ENCODE assay signal across 1 cellular context in genomic region chr3:52428151-52429005, GRCh38.
TF ChIP-seq lines count a peak whose summit lies in the region.

No MANE protein-coding gene starts in this region.

TF ChIP-seq in HepG2, 621 proteins besides CTCF, POLR2A, EP300 and RAD21 (continued from another document):
- TF ChIP-seq TBX3 (IDR thresholded peaks at IDR 0.05; ENCODE audit: borderline replicate concordance) (no peak), ZNF710 (CRISPR knock-in tag; IDR thresholded peaks at IDR 0.05; ENCODE audit: borderline replicate concordance) (no peak), ZFP1 (CRISPR knock-in tag; IDR thresholded peaks at IDR 0.05) (0 out of 2 replicates have a peak, but pooled peaks have one; percentile 21), BCL6 (CRISPR knock-in tag; IDR thresholded peaks at IDR 0.05) (no peak), ZNF547 (CRISPR knock-in tag; IDR thresholded peaks at IDR 0.05) (no peak), KLF6 (CRISPR knock-in tag; IDR thresholded peaks at IDR 0.05) (0 out of 2 replicates have a peak, but pooled peaks have one; percentile 23), ZSCAN5A (CRISPR knock-in tag; IDR thresholded peaks at IDR 0.05; ENCODE audit: borderline replicate concordance) (no peak), FOXA3 (CRISPR knock-in tag; IDR thresholded peaks at IDR 0.05) (peak; percentile 34; the same call in 1 of the 2 replicates), NAIF1 (CRISPR knock-in tag; IDR thresholded peaks at IDR 0.05; ENCODE audit: borderline replicate concordance) (no peak), RARA (CRISPR knock-in tag; IDR thresholded peaks at IDR 0.05) (peak; percentile 22; the same call in 1 of the 2 replicates), SOX6 (IDR thresholded peaks at IDR 0.05) (no peak), SOX6 (CRISPR knock-in tag; IDR thresholded peaks at IDR 0.05) (0 out of 2 replicates have a peak, but pooled peaks have one; percentile 10), IKZF4 (CRISPR knock-in tag; IDR thresholded peaks at IDR 0.05; ENCODE audit: borderline replicate concordance, low read depth, not compliant biosample characterization) (peak; percentile 41), ZNF335 (CRISPR knock-in tag; IDR thresholded peaks at IDR 0.05) (no peak)
